In the genomic region with DNA sequence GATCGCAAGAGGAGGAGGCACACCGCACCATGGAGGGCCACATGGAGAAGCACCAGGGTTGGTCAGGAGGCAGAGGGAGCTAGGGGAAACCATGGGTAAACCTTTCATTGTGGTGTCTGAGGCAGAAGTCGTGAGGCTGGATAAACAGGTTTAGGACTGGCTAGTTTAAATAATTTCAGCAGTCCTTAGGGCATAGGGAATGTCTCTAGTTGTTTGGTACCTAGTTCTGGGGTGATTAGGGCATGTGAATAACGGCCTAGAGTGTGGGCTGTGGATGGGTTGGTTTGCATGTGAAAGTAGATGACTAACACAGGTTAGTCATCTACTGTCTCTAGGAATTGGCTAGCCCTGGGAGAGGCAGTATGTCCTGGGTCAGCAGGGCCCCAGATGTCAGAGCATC, we compare ENCODE assay signal across 13 cellular contexts.
DNase-seq lines count a peak whose midpoint lies in the region; FAIRE-seq and TF ChIP-seq lines count a peak whose summit lies in the region.
"Had no signal": no experiment of that assay in that cellular context is flagged by ENCODE, and none has a peak within 500 bp of the region (broad histone marks: within the 10 kb centered on the region; RNA-seq: fewer than 3 reads in every experiment).

No MANE protein-coding gene starts in this region.

- peak; percentile 3 for DNase-seq in GM04503 (ENCODE audit: low read depth)
- DNase-seq in HT1080 (ENCODE audit: low read depth), result peak; percentile 84
- peak; percentile 79 for DNase-seq in bronchial epithelial cell (ENCODE audit: low read depth)
- DNase-seq in mesendoderm, result peak; percentile 46
- no peak for DNase-seq in NCI-H1694 (lab: John Stamatoyannopoulos, UW)
- no peak for DNase-seq in osteocyte (ENCODE audit: extremely low spot score, unreplicated experiment)
- no peak for DNase-seq in amniotic stem cell (lab: John Stamatoyannopoulos, UW)
- DNase-seq: activated T-cell treated with anti-CD3 and anti-CD28 coated beads, Interleukin-2, amount 50 U/mL, for 1 hour; effector CD4-positive, alpha-beta T cell; MV-4-11; naive thymus-derived CD8-positive, alpha-beta T cell had no signal

- no peak for FAIRE-seq in bronchial epithelial cell (lab: Jason Lieb, UNC)

- no peak overlapping the region for H2BK120ac ChIP-seq in mesendoderm (ENCODE audit: low read depth, low read length)

- no peak overlapping the region for H3K23ac ChIP-seq in mesendoderm (ENCODE audit: low read length)

- H3K9ac ChIP-seq in mesendoderm (ENCODE audit: low read length), result no peak overlapping the region

- no peak overlapping the region for H3K27ac ChIP-seq in mesendoderm (ENCODE audit: low read depth, low read length)
- H3K27ac ChIP-seq: C4-2B had no signal

- TF ChIP-seq CTCF in bronchial epithelial cell (IDR thresholded peaks at IDR 0.05; ENCODE audit: insufficient read depth, low read length, severe bottlenecking) (no peak), osteocyte (IDR thresholded peaks at IDR 0.05) (no peak)

- H2AK5ac ChIP-seq in mesendoderm (ENCODE audit: low read length), result no peak overlapping the region

- no peak overlapping the region for H3K56ac ChIP-seq in mesendoderm (ENCODE audit: low read length)

- H3K4me1 ChIP-seq in mesendoderm (ENCODE audit: control insufficient read depth, low read depth, low read length), result no peaks in the 10 kb centered on the region

- H2BK15ac ChIP-seq in mesendoderm (replicated peaks; ENCODE audit: low read depth), result no peak overlapping the region

- no peaks in the 10 kb centered on the region for H3K79me2 ChIP-seq in mesendoderm (ENCODE audit: control insufficient read depth, insufficient read depth, low read length)

- H4K8ac ChIP-seq in mesendoderm (ENCODE audit: low read depth, low read length), result no peak overlapping the region

- no peak overlapping the region for H4K5ac ChIP-seq in mesendoderm (ENCODE audit: low read length)

- WGBS in mesendoderm (ENCODE audit: extremely low coverage, insufficient coverage, low lambda C conversion rate), result no CpG with 5 or more reads among the region's 4 CpGs

- H3K4me1 Mint-ChIP-seq in osteocyte (ENCODE audit: unreplicated experiment), result peaks cover 10% of the 10 kb centered on the region
- H3K4me1 Mint-ChIP-seq: naive thymus-derived CD8-positive, alpha-beta T cell had no signal

- H3K36me3 ChIP-seq in bronchial epithelial cell (ENCODE audit: control insufficient read depth, insufficient read depth, low read length) (no peaks in the 10 kb centered on the region), mesendoderm (ENCODE audit: control insufficient read depth, insufficient read depth, low read length) (no peaks in the 10 kb centered on the region)

- H3K4me2 ChIP-seq in mesendoderm (ENCODE audit: low read length), result no peak overlapping the region

- no peaks in the 10 kb centered on the region for H3K79me1 ChIP-seq in mesendoderm (ENCODE audit: low read length)

- no peak overlapping the region for H2BK5ac ChIP-seq in mesendoderm (ENCODE audit: low read length)

- no peak overlapping the region for H3K18ac ChIP-seq in mesendoderm (ENCODE audit: low read length)

- no peaks in the 10 kb centered on the region for H3K27me3 Mint-ChIP-seq in osteocyte (ENCODE audit: unreplicated experiment)

- no peaks in the 10 kb centered on the region for H3K36me3 Mint-ChIP-seq in osteocyte (ENCODE audit: unreplicated experiment)
- H3K36me3 Mint-ChIP-seq: naive thymus-derived CD8-positive, alpha-beta T cell had no signal

- no peak overlapping the region for H3K27ac Mint-ChIP-seq in osteocyte (ENCODE audit: unreplicated experiment)
- H3K27ac Mint-ChIP-seq: naive thymus-derived CD8-positive, alpha-beta T cell; stimulated activated naive CD8-positive, alpha-beta T cell treated with anti-CD3 and anti-CD28 coated beads, Interleukin-15, Interleukin-2, amounts not matched to agents 100 ng/mL and 50 ng/mL, for 24 hours had no signal

- no peak overlapping the region for H3K4me3 ChIP-seq in bronchial epithelial cell (ENCODE audit: low read depth, low read length)
- H3K4me3 ChIP-seq in mesendoderm (ENCODE audit: low read length), result no peak overlapping the region

- no peaks in the 10 kb centered on the region for H3K27me3 ChIP-seq in bronchial epithelial cell (ENCODE audit: control insufficient read depth, insufficient read depth, low read length)
- H3K27me3 ChIP-seq in mesendoderm (ENCODE audit: insufficient read depth, low read length, poor library complexity), result no peaks in the 10 kb centered on the region

- no peak overlapping the region for H3K4me3 Mint-ChIP-seq in osteocyte (ENCODE audit: unreplicated experiment)
- H3K4me3 Mint-ChIP-seq: naive thymus-derived CD8-positive, alpha-beta T cell; stimulated activated naive CD8-positive, alpha-beta T cell treated with anti-CD3 and anti-CD28 coated beads, Interleukin-15, Interleukin-2, amounts not matched to agents 100 ng/mL and 50 ng/mL, for 24 hours had no signal

- H3K9me3 Mint-ChIP-seq in osteocyte (ENCODE audit: unreplicated experiment), result peaks cover 14% of the 10 kb centered on the region
- H3K9me3 Mint-ChIP-seq: naive thymus-derived CD8-positive, alpha-beta T cell; stimulated activated naive CD8-positive, alpha-beta T cell treated with anti-CD3 and anti-CD28 coated beads, Interleukin-15, Interleukin-2, amounts not matched to agents 100 ng/mL and 50 ng/mL, for 24 hours had no signal

- H3K4ac ChIP-seq in mesendoderm (ENCODE audit: low read depth, low read length), result no peak overlapping the region

Comparison
In these comparisons a context has a peak if more than half of its experiments do, and no peak if none do; other contexts are left out.
1. DNase-seq: peak in GM04503 (single experiment), HT1080 (single experiment), bronchial epithelial cell (single experiment) and mesendoderm (single experiment); none in NCI-H1694 (single experiment), osteocyte (single experiment) and amniotic stem cell (single experiment).